ENCODE assay signal across 8 cellular contexts in genomic region chr17:81513669-81514484, GRCh38. TPM values are rescaled to one million over a fixed set of nuclear protein-coding genes. Genes with fewer than 3 reads are reported as not detected.
DNase-seq lines count a peak whose midpoint lies in the region; ATAC-seq and TF ChIP-seq lines count a peak whose summit lies in the region.

No MANE protein-coding gene starts in this region.

- DNase-seq in GM03348 (ENCODE audit: low spot score), result peak; percentile 67
- DNase-seq in activated CD4-positive, alpha-beta T cell treated with anti-CD3 and anti-CD28 coated beads for 4 hours, result peak; percentile 37 to 48
- DNase-seq in effector CD8-positive, alpha-beta T cell (lab: John Stamatoyannopoulos, UW), result peak; percentile 40
- DNase-seq in lower lobe of right lung, result peak; percentile 83
- DNase-seq in stimulated activated naive CD8-positive, alpha-beta T cell treated with anti-CD3 and anti-CD28 coated beads, Interleukin-15, Interleukin-2, amounts not matched to agents 100 U/mL and 50 U/mL, for 24 hours, result peak; percentile 73

- no peak for TF ChIP-seq CTCF in Loucy (conservative IDR thresholded peaks at IDR 0.05; ENCODE audit: low read length)
- no peak for TF ChIP-seq CTCF in lower lobe of right lung (IDR thresholded peaks at IDR 0.05)

- H3K27ac ChIP-seq in lower lobe of right lung, result peak overlapping the region; percentile 100

- H3K4me1 ChIP-seq in Loucy (ENCODE audit: insufficient read depth, low read length, poor library complexity, severe bottlenecking) (peaks cover 47% of the 10 kb centered on the region), lower lobe of right lung (peaks cover 49% of the 10 kb centered on the region)

- H3K4me2 ChIP-seq in Loucy (ENCODE audit: low read depth, low read length, poor library complexity, severe bottlenecking), result peak overlapping the region; percentile 71

- H4K20me1 ChIP-seq in Loucy (ENCODE audit: insufficient read depth, low read length, poor library complexity, severe bottlenecking), result peaks cover 64% of the 10 kb centered on the region

- H3F3A ChIP-seq in Loucy (ENCODE audit: low read depth), result peaks cover 11% of the 10 kb centered on the region

- intact Hi-C loops in lower lobe of right lung (cut with DNase I), result no loop called here

- H3K9me3 ChIP-seq in Loucy (ENCODE audit: insufficient read depth, low read depth, low read length) (no peaks in the 10 kb centered on the region), lower lobe of right lung (no peaks in the 10 kb centered on the region)

- peak overlapping the region; percentile 76 for H3K4me3 ChIP-seq in Loucy (ENCODE audit: low read length, poor library complexity, severe bottlenecking)
- H3K4me3 ChIP-seq in lower lobe of right lung, result peak overlapping the region; percentile 94

- ATAC-seq in lower lobe of right lung, result peak; percentile 28 to 35
- ATAC-seq in stimulated activated naive CD8-positive, alpha-beta T cell treated with anti-CD3 and anti-CD28 coated beads, Interleukin-15, Interleukin-2, amounts not matched to agents 100 U/mL and 50 U/mL, for 24 hours, result peak; percentile 2
- ATAC-seq in HG03280 (IDR thresholded peaks at IDR 0.05; ENCODE audit: unreplicated experiment), result no peak
- ATAC-seq in GM19452 (IDR thresholded peaks at IDR 0.05; ENCODE audit: unreplicated experiment), result no peak

- H3K36me3 ChIP-seq in Loucy (ENCODE audit: insufficient read depth, low read length), result peaks cover 35% of the 10 kb centered on the region
- H3K36me3 ChIP-seq in lower lobe of right lung, result peaks cover 30% of the 10 kb centered on the region

- peaks cover 30% of the 10 kb centered on the region for H3K27me3 ChIP-seq in Loucy (ENCODE audit: insufficient read depth, low read length, poor library complexity, severe bottlenecking)
- H3K27me3 ChIP-seq in lower lobe of right lung (ENCODE audit: low read depth), result no peaks in the 10 kb centered on the region

- peak overlapping the region; percentile 95 for H3K9ac ChIP-seq in Loucy (ENCODE audit: low read depth, low read length, poor library complexity, severe bottlenecking)

- no peaks in the 10 kb centered on the region for H3K9me2 ChIP-seq in Loucy (replicated peaks; ENCODE audit: low read depth, low read length)

- peaks cover 87% of the 10 kb centered on the region for H3K79me2 ChIP-seq in Loucy (ENCODE audit: insufficient read depth, low read length)

- H2AFZ ChIP-seq in Loucy (ENCODE audit: low read length), result no peak overlapping the region

RNA-seq across cellular contexts. Expression of gene ACTG1, which starts 1.3 kb away (rescaled TPM):
- total RNA-seq in lower lobe of right lung, result 1,821 TPM

RNA-seq across cellular contexts. Expression of gene FSCN2, which starts 14.3 kb away (rescaled TPM):
- 3.3 TPM for total RNA-seq in lower lobe of right lung

RNA-seq across cellular contexts. Expression of gene FAAP100, which starts 38.3 kb away (rescaled TPM):
- 26.0 TPM for total RNA-seq in lower lobe of right lung

Comparison
In these comparisons a context has a peak if more than half of its experiments do, and no peak if none do; other contexts are left out.
1. ATAC-seq: peak in lower lobe of right lung (2 of 2) and stimulated activated naive CD8-positive, alpha-beta T cell treated with anti-CD3 and anti-CD28 coated beads, Interleukin-15, Interleukin-2, amounts not matched to agents 100 U/mL and 50 U/mL, for 24 hours (single experiment); none in HG03280 (single experiment) and GM19452 (single experiment).
2. Peak in every context shown above with its lines, with median percentiles within 50 percentile points of each other: DNase-seq.